8 cellular contexts compared by ENCODE assay signal in genomic region chr1:31977361-31978131, GRCh38. TPM values are rescaled to one million over a fixed set of nuclear protein-coding genes. Genes with fewer than 3 reads are reported as not detected.
DNase-seq lines count a peak whose midpoint lies in the region; ATAC-seq and TF ChIP-seq lines count a peak whose summit lies in the region.

No MANE protein-coding gene starts in this region.

- H3K4me3 Mint-ChIP-seq in glutamatergic neuron (ENCODE audit: unreplicated experiment), result peak overlapping the region; percentile 28

- in situ Hi-C loops in GM23248 (cut with MboI), result no loop called here
- in situ Hi-C loops in transverse colon (cut with MboI; ENCODE audit: low pct_ligation_motif_present in 1 of 4, low pct_unique_long_range_greater_than_20kb in 1 of 4, low sequenced_read_pairs in 3 of 4), result no loop called here

- DNase-seq in AG04449 (ENCODE audit: low read depth, low spot score) (peak; percentile 59), GM23248 (peak; percentile 65), glutamatergic neuron (peak; percentile 60), transverse colon (no peak)
- DNase-seq in stimulated activated naive CD4-positive, alpha-beta T cell treated with Interleukin-2 at 50 U/mL for 16 hours (lab: John Stamatoyannopoulos, UW), result no peak

- H3K4me1 Mint-ChIP-seq in glutamatergic neuron (ENCODE audit: low read depth, unreplicated experiment), result peaks cover 13% of the 10 kb centered on the region

- intact Hi-C loops in transverse colon (cut with DNase I; ENCODE audit: low total_unique reads), result no loop called here

- no peak for TF ChIP-seq EP300 in transverse colon (IDR thresholded peaks at IDR 0.05; ENCODE audit: low read depth)

- H3K27me3 Mint-ChIP-seq in glutamatergic neuron (ENCODE audit: unreplicated experiment), result no peaks in the 10 kb centered on the region

- H2AFZ ChIP-seq in GM23248, result peak overlapping the region; percentile 6; the same call in 1 of the 2 replicates

- H3K79me2 ChIP-seq in GM23248 (ENCODE audit: insufficient read depth), result no peaks in the 10 kb centered on the region

- TF ChIP-seq CTCF in AG04449 (IDR thresholded peaks at IDR 0.05; ENCODE audit: insufficient read depth, low read length, missing control alignments) (peak; percentile 41), glutamatergic neuron (IDR thresholded peaks at IDR 0.05; ENCODE audit: partially characterized antibody, unreplicated experiment) (peak; percentile 30), transverse colon (IDR thresholded peaks at IDR 0.05) (peak in 4 of 5 experiments; percentile 7 to 27 (median 18))

- peak; percentile 94 for ATAC-seq in SK-N-SH treated with all-trans-retinoic acid at 6 μM for 48 hours
- no peak for ATAC-seq in HG02759 (IDR thresholded peaks at IDR 0.05; ENCODE audit: unreplicated experiment)
- ATAC-seq in GM21529 (IDR thresholded peaks at IDR 0.05; ENCODE audit: unreplicated experiment), result no peak

- H3K9me2 ChIP-seq in GM23248 (ENCODE audit: insufficient read depth), result no peaks in the 10 kb centered on the region

- no peak overlapping the region for H3K9ac ChIP-seq in GM23248

- CTCF ChIA-PET in AG04449 (lab: Yijun Ruan, JAX), result interaction anchor here (0.6 to 8.0 kb wide), 19 partner anchors 9 to 162 kb away, joined by 3 to 109 read pairs (median 3); partner anchors contain the start of genes PTP4A2 and SPOCD1

- H3K9me3 ChIP-seq in GM23248 (ENCODE audit: low read depth), result no peaks in the 10 kb centered on the region
- H3K9me3 ChIP-seq in transverse colon, result no peaks in the 10 kb centered on the region

- H3K27me3 ChIP-seq in GM23248 (replicated peaks; ENCODE audit: insufficient read depth) (no peaks in the 10 kb centered on the region), transverse colon (no peaks in the 10 kb centered on the region)

- 20 to 22% methylated on average over 6 of the region's 6 CpGs for WGBS in GM23248 (ENCODE audit: low coverage in 1 of 2, low lambda C conversion rate in 2 of 2, missing lambda C conversion rate in 2 of 2), 2 experiments
- 50 to 61% methylated on average over 5 to 6 of the region's 6 CpGs for WGBS in transverse colon (ENCODE audit: low coverage in 1 of 2), 2 donors

- H3K4me1 ChIP-seq in GM23248 (ENCODE audit: insufficient read depth) (0 out of 2 replicates have a peak, but pooled peaks cover 5% of the 10 kb centered on the region), transverse colon (peaks cover 0 to 5% (median 0%) of the 10 kb centered on the region in 4 donors)

- no peak for TF ChIP-seq POLR2A in transverse colon (IDR thresholded peaks at IDR 0.05)

- H3F3A ChIP-seq in GM23248 (ENCODE audit: insufficient read depth), result no peaks in the 10 kb centered on the region

- H3K36me3 ChIP-seq in GM23248 (ENCODE audit: low read depth) (no peaks in the 10 kb centered on the region), transverse colon (no peaks in the 10 kb centered on the region)

- POLR2A ChIA-PET in AG04449 (lab: Yijun Ruan, JAX), result interaction anchor here (1.4 to 1.6 kb wide), 2 partner anchors 9 to 36 kb away, joined by 3 to 7 read pairs; partner anchors contain the start of gene KHDRBS1

- peaks cover 3% of the 10 kb centered on the region for H3K9me3 Mint-ChIP-seq in glutamatergic neuron (ENCODE audit: unreplicated experiment)

- no peaks in the 10 kb centered on the region for H3K36me3 Mint-ChIP-seq in glutamatergic neuron (ENCODE audit: unreplicated experiment)

- H4K20me1 ChIP-seq in GM23248 (ENCODE audit: insufficient read depth), result no peaks in the 10 kb centered on the region

- H3K4me2 ChIP-seq in GM23248 (ENCODE audit: unreplicated experiment), result peak overlapping the region; percentile 24

- no peak overlapping the region for H3K4me3 ChIP-seq in AG04449 (ENCODE audit: low read depth, low read length)
- H3K4me3 ChIP-seq in GM23248, result no peak overlapping the region
- H3K4me3 ChIP-seq in transverse colon, result no peak overlapping the region

- H3K27ac Mint-ChIP-seq in glutamatergic neuron (ENCODE audit: unreplicated experiment), result peak overlapping the region; percentile 88

- no peak overlapping the region for H3K27ac ChIP-seq in GM23248
- H3K27ac ChIP-seq in transverse colon, result peak overlapping the region in 1 of 4 donors; percentile 30

TF ChIP-seq in SK-N-SH treated with all-trans-retinoic acid at 6 μM for 48 hours, 23 proteins besides CTCF, POLR2A, EP300 and RAD21:
- TF ChIP-seq ZNF8 (CRISPR knock-in tag; IDR thresholded peaks at IDR 0.05) (no peak), BACH2 (CRISPR knock-in tag; IDR thresholded peaks at IDR 0.05; ENCODE audit: borderline replicate concordance) (no peak), ZNF565 (CRISPR knock-in tag; conservative IDR thresholded peaks at IDR 0.05; ENCODE audit: low read depth) (no peak)
- TF ChIP-seq, protein P1, sequence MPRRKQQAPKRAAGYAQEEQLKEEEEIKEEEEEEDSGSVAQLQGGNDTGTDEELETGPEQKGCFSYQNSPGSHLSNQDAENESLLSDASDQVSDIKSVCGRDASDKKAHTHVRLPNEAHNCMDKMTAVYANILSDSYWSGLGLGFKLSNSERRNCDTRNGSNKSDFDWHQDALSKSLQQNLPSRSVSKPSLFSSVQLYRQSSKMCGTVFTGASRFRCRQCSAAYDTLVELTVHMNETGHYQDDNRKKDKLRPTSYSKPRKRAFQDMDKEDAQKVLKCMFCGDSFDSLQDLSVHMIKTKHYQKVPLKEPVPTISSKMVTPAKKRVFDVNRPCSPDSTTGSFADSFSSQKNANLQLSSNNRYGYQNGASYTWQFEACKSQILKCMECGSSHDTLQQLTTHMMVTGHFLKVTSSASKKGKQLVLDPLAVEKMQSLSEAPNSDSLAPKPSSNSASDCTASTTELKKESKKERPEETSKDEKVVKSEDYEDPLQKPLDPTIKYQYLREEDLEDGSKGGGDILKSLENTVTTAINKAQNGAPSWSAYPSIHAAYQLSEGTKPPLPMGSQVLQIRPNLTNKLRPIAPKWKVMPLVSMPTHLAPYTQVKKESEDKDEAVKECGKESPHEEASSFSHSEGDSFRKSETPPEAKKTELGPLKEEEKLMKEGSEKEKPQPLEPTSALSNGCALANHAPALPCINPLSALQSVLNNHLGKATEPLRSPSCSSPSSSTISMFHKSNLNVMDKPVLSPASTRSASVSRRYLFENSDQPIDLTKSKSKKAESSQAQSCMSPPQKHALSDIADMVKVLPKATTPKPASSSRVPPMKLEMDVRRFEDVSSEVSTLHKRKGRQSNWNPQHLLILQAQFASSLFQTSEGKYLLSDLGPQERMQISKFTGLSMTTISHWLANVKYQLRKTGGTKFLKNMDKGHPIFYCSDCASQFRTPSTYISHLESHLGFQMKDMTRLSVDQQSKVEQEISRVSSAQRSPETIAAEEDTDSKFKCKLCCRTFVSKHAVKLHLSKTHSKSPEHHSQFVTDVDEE (CRISPR knock-in tag; IDR thresholded peaks at IDR 0.05), result no peak

RNA-seq across cellular contexts. Expression of gene KHDRBS1, which starts 36.1 kb away (rescaled TPM):
- 41.7 and 50.6 TPM in 2 replicates for total RNA-seq in GM23248 (2014; rRNA removed; shearing (Covaris generic))
- 65.7 and 68.6 TPM in 2 replicates for polyA plus RNA-seq in GM23248 (2016; fragmentation: Nextera tagmentation; extraction: Ambion mirVana)
- total RNA-seq in glutamatergic neuron (ENCODE audit: unreplicated experiment), result 266 TPM
- 10 to 100 TPM; 49.3 to 83.4 (median 57.1) TPM for total RNA-seq in transverse colon

RNA-seq across cellular contexts. Expression of gene PTP4A2, which starts 39.4 kb away (rescaled TPM):
- total RNA-seq in GM23248 (2014; rRNA removed; shearing (Covaris generic)), result 379 and 430 TPM in 2 replicates
- polyA plus RNA-seq in GM23248 (2016; fragmentation: Nextera tagmentation; extraction: Ambion mirVana), result 292 and 376 TPM in 2 replicates
- total RNA-seq in glutamatergic neuron (ENCODE audit: unreplicated experiment) (120 TPM), transverse colon (100 to 1,000 TPM in 3 of 4 donors, 10 to 100 TPM in 1; 58.9 to 251 (median 195) TPM)

Comparison
In these comparisons a context has a peak if more than half of its experiments do, and no peak if none do; other contexts are left out.
1. DNase-seq: peak in AG04449 (single experiment), GM23248 (single experiment) and glutamatergic neuron (single experiment); none in transverse colon (single experiment) and stimulated activated naive CD4-positive, alpha-beta T cell treated with Interleukin-2 at 50 U/mL for 16 hours (single experiment).
2. Peak in every context shown above with its lines, with median percentiles within 50 percentile points of each other: CTCF ChIP-seq.